Comparison of ENCODE assay signal across 25 cellular contexts in genomic region chr12:50297027-50297426, GRCh38. TPM values are rescaled to one million over a fixed set of nuclear protein-coding genes. Genes with fewer than 3 reads are reported as not detected.
DNase-seq lines count a peak whose midpoint lies in the region; ATAC-seq and TF ChIP-seq lines count a peak whose summit lies in the region.
"Had no signal": no experiment of that assay in that cellular context is flagged by ENCODE, and none has a peak within 500 bp of the region (broad histone marks: within the 10 kb centered on the region; RNA-seq: fewer than 3 reads in every experiment).

No MANE protein-coding gene starts in this region.

- BruUV-seq in Caco-2 (replicated peaks; lab: Mats Ljungman, UMichigan) = no TSS peak

- H3K4me1 Mint-ChIP-seq in Caco-2 (ENCODE audit: low read depth, unreplicated experiment) = peaks cover 15% of the 10 kb centered on the region
- peaks cover 0 to 3% (median 0%) of the 10 kb centered on the region in 3 donors for H3K4me1 Mint-ChIP-seq in T-cell

- H3K27me3 Mint-ChIP-seq in Caco-2 (ENCODE audit: insufficient read depth, unreplicated experiment) (no peaks in the 10 kb centered on the region), T-cell (no peaks in the 10 kb centered on the region)
- H3K27me3 Mint-ChIP-seq: CD4-positive, CD25-positive, alpha-beta regulatory T cell had no signal

- no peak overlapping the region for H2BK5ac ChIP-seq in trophoblast cell (ENCODE audit: low read depth, low read length, poor library complexity)

- H4K8ac ChIP-seq in trophoblast cell (ENCODE audit: low read depth, low read length) = no peak overlapping the region

- H3K27ac Mint-ChIP-seq in Caco-2 (ENCODE audit: unreplicated experiment) = peak overlapping the region; percentile 14
- H3K27ac Mint-ChIP-seq in T-cell = no peak overlapping the region

- H3K4me3 Mint-ChIP-seq in Caco-2 (ENCODE audit: unreplicated experiment) (no peak overlapping the region), T-cell (no peak overlapping the region)
- H3K4me3 Mint-ChIP-seq: activated T-cell treated with anti-CD3 and anti-CD28 coated beads, Interleukin-2, amount 50 U/mL, for 4 hours; CD4-positive, CD25-positive, alpha-beta regulatory T cell had no signal

- H3K23ac ChIP-seq in trophoblast cell (ENCODE audit: low read length) = no peak overlapping the region

- H2AK5ac ChIP-seq in trophoblast cell (ENCODE audit: low read length) = no peak overlapping the region

- H2BK12ac ChIP-seq in trophoblast cell (ENCODE audit: low read length) = no peak overlapping the region

- H3K79me1 ChIP-seq in trophoblast cell (ENCODE audit: low read length) = no peaks in the 10 kb centered on the region

- ATAC-seq in left colon = peak; percentile 78
- no peak for ATAC-seq in T-cell (replicated peaks in 1 of 4)
- ATAC-seq: activated T-cell treated with anti-CD3 and anti-CD28 coated beads, Interleukin-2, amount 50 U/mL, for 4 hours; foreskin keratinocyte had no signal

- TF ChIP-seq CTCF in Caco-2 (IDR thresholded peaks at IDR 0.05; ENCODE audit: insufficient read depth in 1 of 2, low read depth in 1 of 2, low read length in 1 of 2, severe bottlenecking in 1 of 2, unreplicated experiment in 1 of 2) = no peak
- TF ChIP-seq CTCF in VCaP (conservative IDR thresholded peaks at IDR 0.05) = no peak

- H3K27me3 ChIP-seq in Caco-2 (replicated peaks; ENCODE audit: control insufficient read depth, insufficient read depth, low read length) (no peaks in the 10 kb centered on the region), trophoblast cell (ENCODE audit: insufficient read depth, low read length) (no peaks in the 10 kb centered on the region)
- H3K27me3 ChIP-seq: cardiac muscle cell, foreskin keratinocyte had no signal

- intact Hi-C loops in Caco-2 (cut with micrococcal nuclease; ENCODE audit: unreplicated experiment) (no loop called here), left colon (cut with DNase I, micrococcal nuclease) (no loop called here)

- no peak overlapping the region for H3K9ac ChIP-seq in trophoblast cell (ENCODE audit: low read length)
- H3K9ac ChIP-seq: GM23248 had no signal

- H3K9me3 Mint-ChIP-seq in Caco-2 (ENCODE audit: unreplicated experiment) (peaks cover 1% of the 10 kb centered on the region), T-cell (no peaks in the 10 kb centered on the region)
- H3K9me3 Mint-ChIP-seq: activated T-cell treated with anti-CD3 and anti-CD28 coated beads, Interleukin-2, amount 50 U/mL, for 4 hours; CD4-positive, CD25-positive, alpha-beta regulatory T cell had no signal

- H3K4me3 ChIP-seq in Caco-2 (ENCODE audit: low read depth, low read length) (no peak overlapping the region), skin epidermis (no peak overlapping the region), trophoblast cell (ENCODE audit: low read depth, low read length) (no peak overlapping the region)
- H3K4me3 ChIP-seq: cardiac muscle cell, GM23248, lung had no signal

- H3K9me3 ChIP-seq in Caco-2 (peaks cover 3% of the 10 kb centered on the region; the same call in 1 of the 2 replicates), trophoblast cell (ENCODE audit: insufficient read depth, low read depth, low read length) (no peaks in the 10 kb centered on the region)

- no CpG with 5 or more reads among the region's 3 CpGs for WGBS in trophoblast cell (ENCODE audit: extremely low coverage, insufficient coverage, insufficient read length)

- peaks cover 13% of the 10 kb centered on the region for H3K4me1 ChIP-seq in Caco-2
- H3K4me1 ChIP-seq in trophoblast cell (ENCODE audit: control insufficient read depth in 1 of 2, insufficient read depth in 2 of 2, low read length in 2 of 2) = no peaks in the 10 kb centered on the region

- no peak overlapping the region for H3K4me2 ChIP-seq in trophoblast cell (ENCODE audit: low read length)

- H3K4ac ChIP-seq in trophoblast cell (ENCODE audit: low read depth, low read length) = no peak overlapping the region

- H3K14ac ChIP-seq in trophoblast cell (ENCODE audit: low read length) = no peak overlapping the region

- no peak for DNase-seq in Caco-2
- no peak for DNase-seq in left colon
- no peak for DNase-seq in trophoblast cell
- DNase-seq in T-cell = no peak
- no peak for DNase-seq in ecto neural progenitor cell (ENCODE audit: low spot score)
- no peak for DNase-seq in G401 (ENCODE audit: low spot score)
- DNase-seq: activated CD4-positive, alpha-beta T cell treated with anti-CD3 and anti-CD28 coated beads for 1 hour; activated naive CD4-positive, alpha-beta T cell treated with Interleukin-2 at 50 U/mL for 16 hours; activated T-cell treated with anti-CD3 and anti-CD28 coated beads, Interleukin-2, amount 50 U/mL, for 4 hours; amniotic stem cell; CD4-positive, CD25-positive, alpha-beta regulatory T cell; DMS153; foreskin keratinocyte; GF-D8; GM23248; hippocampal formation; NCI-H1092; NCI-H1930; NCI-H2227 treated with DMSO at 0.1 percent for 48 hours; NCI-H748 treated with DMSO at 0.1 percent for 48 hours; Right ventricle myocardium superior had no signal

- CTCF ChIA-PET in Caco-2 (lab: Charles Lee) = interaction anchor here (0.6 to 0.7 kb wide), 2 partner anchors 11 to 185 kb away, joined by 4 read pairs; partner anchors contain the start of gene COX14
- CTCF ChIA-PET in T-cell (lab: Charles Lee) = no interaction called here

- POLR2A ChIA-PET in Caco-2 (lab: Charles Lee) = no interaction called here
- POLR2A ChIA-PET in T-cell (lab: Charles Lee) = interaction anchor here in 1 of 2 donors (0.6 kb wide), 1 partner anchor 136 kb away, joined by 4 read pairs; no protein-coding TSS in a partner anchor

- H3K79me2 ChIP-seq in trophoblast cell (ENCODE audit: control insufficient read depth, insufficient read depth, low read length, poor library complexity) = no peaks in the 10 kb centered on the region

- in situ Hi-C loops in G401 (cut with HindIII; ENCODE audit: low sequenced_read_pairs) = no loop called here

- no peak overlapping the region for H2AFZ ChIP-seq in trophoblast cell (ENCODE audit: insufficient read depth, low read length, poor library complexity)
- H2AFZ ChIP-seq: GM23248 had no signal

- H3K36me3 ChIP-seq in Caco-2 (ENCODE audit: control insufficient read depth, insufficient read depth, low read length) = no peaks in the 10 kb centered on the region
- no peaks in the 10 kb centered on the region for H3K36me3 ChIP-seq in trophoblast cell (ENCODE audit: control insufficient read depth in 1 of 2, insufficient read depth in 2 of 2, low read length in 2 of 2)
- H3K36me3 ChIP-seq: cardiac muscle cell had no signal

- no peak overlapping the region for H3K18ac ChIP-seq in trophoblast cell (ENCODE audit: low read length)

- H3K27ac ChIP-seq in VCaP (0 out of 2 replicates have a peak overlapping the region, but pooled peaks have one; percentile 13), skin epidermis (peak overlapping the region in 15 of 21 experiments; percentile 2 to 69 (median 56)), trophoblast cell (ENCODE audit: low read depth, low read length) (no peak overlapping the region)
- H3K27ac ChIP-seq: cardiac muscle cell, foreskin keratinocyte, GM23248 had no signal

- H4K91ac ChIP-seq in trophoblast cell (ENCODE audit: low read depth, low read length) = no peak overlapping the region

- no peak overlapping the region for H2BK120ac ChIP-seq in trophoblast cell (ENCODE audit: insufficient read depth, low read length, poor library complexity)

- H3K36me3 Mint-ChIP-seq in Caco-2 (ENCODE audit: insufficient read depth, unreplicated experiment) = no peaks in the 10 kb centered on the region
- no peaks in the 10 kb centered on the region for H3K36me3 Mint-ChIP-seq in T-cell

- H4K12ac ChIP-seq in trophoblast cell (ENCODE audit: low read depth, low read length) = no peak overlapping the region

RNA-seq across cellular contexts. Expression of gene LIMA1, which starts 13.7 kb away (rescaled TPM):
- total RNA-seq in Caco-2 (2022) = 50.3 and 53.5 TPM in 2 replicates
- total RNA-seq in left colon = 100 to 1,000 TPM; 279 to 296 TPM
- 143 and 152 TPM in 2 replicates for polyA plus RNA-seq in trophoblast cell (2013)
- total RNA-seq in T-cell = 10 to 100 TPM in 4 of 5 donors, 1 to 10 TPM in 1; 8.6 to 14.9 (median 11.1) TPM
- total RNA-seq in G401 (2014; rRNA removed; shearing (Covaris generic)) = 14.5 and 33.7 TPM in 2 replicates
